Comparison of ENCODE assay signal across 9 cellular contexts in genomic region chr11:92941676-92942571, GRCh38. TPM values are rescaled to one million over a fixed set of nuclear protein-coding genes. Genes with fewer than 3 reads are reported as not detected.
DNase-seq lines count a peak whose midpoint lies in the region; ATAC-seq, FAIRE-seq and TF ChIP-seq lines count a peak whose summit lies in the region.
"Had no signal": no experiment of that assay in that cellular context is flagged by ENCODE, and none has a peak within 500 bp of the region (broad histone marks: within the 10 kb centered on the region; RNA-seq: fewer than 3 reads in every experiment).

No MANE protein-coding gene starts in this region.

- no peaks in the 10 kb centered on the region for H4K20me1 ChIP-seq in OCI-LY3 (ENCODE audit: insufficient read depth, low read length)
- H4K20me1 ChIP-seq in H1 (replicated peaks in 1 of 2; ENCODE audit: control insufficient read depth in 1 of 2, insufficient read depth in 2 of 2, low read length in 2 of 2) = no peaks in the 10 kb centered on the region

- TF ChIP-seq CTCF in OCI-LY3 (IDR thresholded peaks at IDR 0.05; ENCODE audit: low read depth, low read length) = peak; percentile 93
- peak; percentile 2 to 72 (median 64) for TF ChIP-seq CTCF in H1 (IDR thresholded peaks at IDR 0.05; ENCODE audit: control extremely low read depth in 1 of 3, insufficient read depth in 1 of 3, low read depth in 1 of 3, low read length in 3 of 3)
- TF ChIP-seq CTCF in nephron progenitor cell (IDR thresholded peaks at IDR 0.05) = peak; percentile 70

- H2BK120ac ChIP-seq in H1 (replicated peaks; ENCODE audit: low read depth, low read length) = no peak overlapping the region

- no peak overlapping the region for H2BK12ac ChIP-seq in H1 (ENCODE audit: low read depth, low read length)

- POLR2A ChIA-PET in H1 (lab: Charles Lee; ENCODE audit: partially characterized antibody) = interaction anchor here (1.1 to 1.5 kb wide), 4 partner anchors 172 to 176 kb away, joined by 3 to 5 read pairs (median 3); no protein-coding TSS in a partner anchor

- H3K4me3 Mint-ChIP-seq in nephron progenitor cell = no peak overlapping the region
- H3K4me3 Mint-ChIP-seq in T-helper 2 cell treated with Interferon-gamma antibody and Interleukin-4, amounts not matched to agents 5 μg/mL and 100 μg/mL, for 36 hours = no peak overlapping the region

- H3K23ac ChIP-seq in H1 (ENCODE audit: insufficient read length) = no peak overlapping the region

- ATAC-seq in HG02852 (IDR thresholded peaks at IDR 0.05; ENCODE audit: unreplicated experiment) = peak; percentile 77

- 0 out of 2 replicates have a peak, but pooled peaks cover 2% of the 10 kb centered on the region for H3K4me1 ChIP-seq in OCI-LY3 (ENCODE audit: low read length)
- H3K4me1 ChIP-seq in H1 (replicated peaks in 1 of 4; ENCODE audit: control insufficient read depth in 3 of 4, insufficient read depth in 4 of 4, low read length in 3 of 4) = peaks cover 0 to 5% (median under 1%) of the 10 kb centered on the region in 4 experiments; a peak in 2 of 7 replicates

- peak; percentile 48 for DNase-seq in 8988T
- DNase-seq in GM04504 (ENCODE audit: low read depth) = peak; percentile 10
- no peak for DNase-seq in H1 (ENCODE audit: low read depth in 1 of 2, low spot score in 2 of 2)
- peak; percentile 7 for DNase-seq in nephron progenitor cell
- no peak for DNase-seq in NK-92 treated with Interleukin-12 subunit alpha and Interleukin-12 subunit beta, amount 100 ng/mL, for 24 hours (lab: John Stamatoyannopoulos, UW)
- no peak for DNase-seq in T-helper 2 cell treated with Interferon-gamma antibody and Interleukin-4, amounts not matched to agents 5 μg/mL and 100 μg/mL, for 36 hours (ENCODE audit: low spot score)

- H3K23me2 ChIP-seq in H1 (ENCODE audit: low read depth, low read length) = no peaks in the 10 kb centered on the region; the same call in 1 of the 2 replicates

- H3K9me3 ChIP-seq in OCI-LY3 (ENCODE audit: insufficient read depth, low read length) = no peaks in the 10 kb centered on the region
- 0 out of 4 replicates have a peak, but pooled peaks cover 0 to 4% of the 10 kb centered on the region in 2 experiments for H3K9me3 ChIP-seq in H1 (ENCODE audit: insufficient read depth in 2 of 2, low read depth in 1 of 2, low read length in 1 of 2)

- H2AFZ ChIP-seq in OCI-LY3 (ENCODE audit: low read depth, low read length) (peak overlapping the region; percentile 97), H1 (ENCODE audit: low read length) (peak overlapping the region; percentile 56)

- H3K79me1 ChIP-seq in H1 (ENCODE audit: low read depth, low read length) = no peaks in the 10 kb centered on the region

- no peak overlapping the region for H2BK5ac ChIP-seq in H1 (ENCODE audit: low read depth, low read length)

- H3K27ac Mint-ChIP-seq in nephron progenitor cell = no peak overlapping the region
- no peak overlapping the region for H3K27ac Mint-ChIP-seq in T-helper 2 cell treated with Interferon-gamma antibody and Interleukin-4, amounts not matched to agents 5 μg/mL and 100 μg/mL, for 36 hours

- H3K27me3 Mint-ChIP-seq in nephron progenitor cell (ENCODE audit: low read depth, poor library complexity) = peaks cover 8% of the 10 kb centered on the region
- no peaks in the 10 kb centered on the region for H3K27me3 Mint-ChIP-seq in T-helper 2 cell treated with Interferon-gamma antibody and Interleukin-4, amounts not matched to agents 5 μg/mL and 100 μg/mL, for 36 hours (ENCODE audit: low read depth)

- H3K4me2 ChIP-seq in OCI-LY3 (ENCODE audit: low read length) (peak overlapping the region; percentile 78), H1 (ENCODE audit: insufficient read depth in 1 of 2, low read depth in 2 of 2, low read length in 2 of 2) (no peak overlapping the region)

- H3K27ac ChIP-seq in OCI-LY3 (ENCODE audit: low read length) = no peak overlapping the region
- H3K27ac ChIP-seq in H1 (ENCODE audit: low read depth, low read length) = no peak overlapping the region

- no peaks in the 10 kb centered on the region for H3K27me3 ChIP-seq in OCI-LY3 (ENCODE audit: low read depth, low read length)
- no peaks in the 10 kb centered on the region; a peak in 1 of 7 replicates for H3K27me3 ChIP-seq in H1 (replicated peaks in 1 of 4; ENCODE audit: control insufficient read depth in 3 of 4, extremely low read depth in 1 of 4, insufficient read depth in 3 of 4, low read length in 3 of 4)

- no peak overlapping the region for H3K56ac ChIP-seq in H1 (replicated peaks; ENCODE audit: insufficient read length, low read depth, low read length)

- H3K36me3 Mint-ChIP-seq in nephron progenitor cell (ENCODE audit: low read depth) = peaks cover 5% of the 10 kb centered on the region
- no peaks in the 10 kb centered on the region for H3K36me3 Mint-ChIP-seq in T-helper 2 cell treated with Interferon-gamma antibody and Interleukin-4, amounts not matched to agents 5 μg/mL and 100 μg/mL, for 36 hours (ENCODE audit: low read depth)

- no peak overlapping the region for H3K18ac ChIP-seq in H1 (ENCODE audit: extremely low read depth, low read length)

- H3K4me3 ChIP-seq in OCI-LY3 (ENCODE audit: low read length) (peak overlapping the region; percentile 60), H1 (ENCODE audit: extremely low read depth in 1 of 4, insufficient read depth in 2 of 4, low read depth in 3 of 4, low read length in 4 of 4) (no peak overlapping the region)

- H3K4ac ChIP-seq in H1 (replicated peaks; ENCODE audit: insufficient read length, low read depth, low read length) = no peak overlapping the region

- H4K5ac ChIP-seq in H1 (ENCODE audit: insufficient read length, low read depth, low read length) = no peak overlapping the region

- no peak overlapping the region for H4K8ac ChIP-seq in H1 (ENCODE audit: extremely low read depth, insufficient read depth, low read length)

- no peak for TF ChIP-seq EP300 in H1 (IDR thresholded peaks at IDR 0.05; ENCODE audit: borderline replicate concordance in 1 of 2, low read depth in 2 of 2, low read length in 2 of 2)

- no peak overlapping the region for H3K14ac ChIP-seq in H1 (ENCODE audit: insufficient read length)

- H3K9ac ChIP-seq in OCI-LY3 (ENCODE audit: low read length) = no peak overlapping the region
- H3K9ac ChIP-seq in H1 (replicated peaks in 1 of 4; ENCODE audit: extremely low read depth in 1 of 4, low read depth in 3 of 4, low read length in 3 of 4) = no peak overlapping the region

- no peak overlapping the region; the same call in 1 of the 2 replicates for H2BK15ac ChIP-seq in H1 (ENCODE audit: low read length)

- H3K4me1 Mint-ChIP-seq in nephron progenitor cell = no peaks in the 10 kb centered on the region
- peaks cover 4% of the 10 kb centered on the region for H3K4me1 Mint-ChIP-seq in T-helper 2 cell treated with Interferon-gamma antibody and Interleukin-4, amounts not matched to agents 5 μg/mL and 100 μg/mL, for 36 hours (ENCODE audit: low read depth)

- CTCF ChIA-PET in H1 (lab: Charles Lee; ENCODE audit: partially characterized antibody) = interaction anchor here (0.6 to 3.8 kb wide), 78 partner anchors 9 to 871 kb away, joined by 3 to 39 read pairs (median 4); partner anchors contain the start of gene MTNR1B

- no peak overlapping the region for H4K91ac ChIP-seq in H1 (replicated peaks; ENCODE audit: insufficient read length, low read length)

- TF ChIP-seq POLR2A in H1 (IDR thresholded peaks at IDR 0.05; ENCODE audit: control extremely low read depth in 1 of 2, low read depth in 2 of 2, low read length in 2 of 2) = no peak

- H3K36me3 ChIP-seq in OCI-LY3 (replicated peaks; ENCODE audit: low read depth, low read length) = no peaks in the 10 kb centered on the region
- H3K36me3 ChIP-seq in H1 (ENCODE audit: control insufficient read depth in 2 of 4, insufficient read depth in 4 of 4, low read length in 3 of 4) = no peaks in the 10 kb centered on the region

- H3K79me2 ChIP-seq in OCI-LY3 (ENCODE audit: low read length) (no peaks in the 10 kb centered on the region), H1 (ENCODE audit: control insufficient read depth in 1 of 2, insufficient read depth in 2 of 2, low read length in 2 of 2) (no peaks in the 10 kb centered on the region)

- no peak overlapping the region for H2AK5ac ChIP-seq in H1 (ENCODE audit: low read depth, low read length)

- 0 out of 2 replicates have a peak overlapping the region, but pooled peaks have one; percentile 72 for H2BK20ac ChIP-seq in H1 (ENCODE audit: low read length)

- TF ChIP-seq RAD21 in H1 (IDR thresholded peaks at IDR 0.05 in 1 of 2, conservative IDR thresholded peaks at IDR 0.05 in 1 of 2; ENCODE audit: low read depth in 2 of 2, low read length in 2 of 2) = peak; percentile 85 to 87

- peak; percentile 88 for FAIRE-seq in H1 (lab: Jason Lieb, UNC)
- FAIRE-seq: colon had no signal

- WGBS in H1 (ENCODE audit: extremely low coverage in 1 of 2, insufficient coverage in 1 of 2, insufficient read length in 1 of 2, insufficient replicate concordance in 2 of 2, low coverage in 1 of 2, low lambda C conversion rate in 2 of 2, missing lambda C conversion rate in 1 of 2), 2 experiments = 43% methylated on average over 12 of the region's 12 CpGs; no CpG with 5 or more reads in 1 of the 2 experiments

- peaks cover 22% of the 10 kb centered on the region for H3K9me3 Mint-ChIP-seq in nephron progenitor cell
- no peaks in the 10 kb centered on the region for H3K9me3 Mint-ChIP-seq in T-helper 2 cell treated with Interferon-gamma antibody and Interleukin-4, amounts not matched to agents 5 μg/mL and 100 μg/mL, for 36 hours

TF ChIP-seq in H1, 55 proteins besides CTCF, POLR2A, EP300 and RAD21 (continues in another document):
- TF ChIP-seq HDAC2 (IDR thresholded peaks at IDR 0.05; ENCODE audit: borderline replicate concordance in 1 of 2, low read depth in 2 of 2, low read length in 2 of 2) (no peak), CEBPB (IDR thresholded peaks at IDR 0.05; ENCODE audit: low read depth, low read length) (no peak), BRCA1 (IDR thresholded peaks at IDR 0.05; ENCODE audit: low read depth, low read length) (no peak), SIN3A (conservative IDR thresholded peaks at IDR 0.05 in 1 of 2, IDR thresholded peaks at IDR 0.05 in 1 of 2; ENCODE audit: low read depth in 1 of 2, low read length in 2 of 2) (no peak), JUN (IDR thresholded peaks at IDR 0.05; ENCODE audit: low read depth, low read length) (no peak), TEAD4 (IDR thresholded peaks at IDR 0.05; ENCODE audit: low read depth, low read length) (no peak)

RNA-seq across cellular contexts. Expression of gene MTNR1B, which starts 27.5 kb away (rescaled TPM):
- total RNA-seq in H1 (2021; fragmentation: NEBNext Ultra II Directional; extraction: Animal tissue kit (Norgen Biotek cat#: 25700)) = not detected in 2 replicates
- 0.08 and 0.22 TPM in 2 replicates for polyA plus RNA-seq in H1 (2011; rRNA removed)
- not detected for polyA plus RNA-seq in H1 (2011; cell fraction: cytosol; rRNA removed)
- polyA plus RNA-seq in H1 (2011; cell fraction: nucleus; rRNA removed) = 0.19 TPM
- 0.15 TPM in 1 of 4 replicates, not detected in the others for polyA plus RNA-seq in H1 (2012, experiment 1 of 2)
- polyA plus RNA-seq in H1 (2012, experiment 2 of 2) = not detected
- not detected for polyA plus RNA-seq in H1 (2013, experiment 1 of 2)
- not detected for polyA plus RNA-seq in H1 (2013, experiment 2 of 2)
- 0.15 and 0.44 TPM in 2 replicates for polyA minus RNA-seq in H1 (2011; rRNA and poly(A)+ RNA removed)
- not detected for polyA minus RNA-seq in H1 (2011; cell fraction: cytosol; rRNA and poly(A)+ RNA removed)
- polyA minus RNA-seq in H1 (2011; cell fraction: nucleus; rRNA and poly(A)+ RNA removed) = not detected

Comparison
In these comparisons a context has a peak if more than half of its experiments do, and no peak if none do; other contexts are left out.
1. DNase-seq: peak in 8988T (single experiment), GM04504 (single experiment) and nephron progenitor cell (single experiment); none in H1 (0 of 2), NK-92 treated with Interleukin-12 subunit alpha and Interleukin-12 subunit beta, amount 100 ng/mL, for 24 hours (single experiment) and T-helper 2 cell treated with Interferon-gamma antibody and Interleukin-4, amounts not matched to agents 5 μg/mL and 100 μg/mL, for 36 hours (single experiment).
2. Peak in every context shown above with its lines, with median percentiles within 50 percentile points of each other: CTCF ChIP-seq.